1 cellular context compared by ENCODE assay signal in genomic region chr6:14738497-14738896, GRCh38.
TF ChIP-seq lines count a peak whose summit lies in the region.

No MANE protein-coding gene starts in this region.

TF ChIP-seq in IMR-90, 13 proteins besides CTCF, POLR2A, EP300 and RAD21 (continued from another document):
- TF ChIP-seq USF2 (IDR thresholded peaks at IDR 0.05; ENCODE audit: low read depth, low read length) (no peak), MAZ (IDR thresholded peaks at IDR 0.05; ENCODE audit: borderline replicate concordance, low read depth, low read length) (no peak), SMC3 (IDR thresholded peaks at IDR 0.05; ENCODE audit: low read depth, low read length) (no peak), FOS (IDR thresholded peaks at IDR 0.05; ENCODE audit: low read depth, low read length) (no peak), CEBPB (IDR thresholded peaks at IDR 0.05; ENCODE audit: low read depth, low read length) (no peak), NFE2L2 (IDR thresholded peaks at IDR 0.05; ENCODE audit: low read depth, low read length) (no peak), CHD1 (IDR thresholded peaks at IDR 0.05; ENCODE audit: low read depth, low read length) (no peak), ELK1 (IDR thresholded peaks at IDR 0.05; ENCODE audit: borderline replicate concordance, low read depth, low read length) (no peak)
